In genomic region chr19:34673590-34673989, GRCh38 we compare ENCODE assay signal across 1 cellular context.
TF ChIP-seq lines count a peak whose summit lies in the region.

No MANE protein-coding gene starts in this region.

TF ChIP-seq in HepG2, 621 proteins besides CTCF, POLR2A, EP300 and RAD21 (continued from another document and continues in another):
- TF ChIP-seq ZNF646 (CRISPR knock-in tag; IDR thresholded peaks at IDR 0.05) (no peak), ZNF839 (CRISPR knock-in tag; IDR thresholded peaks at IDR 0.05; ENCODE audit: borderline replicate concordance) (no peak), TARDBP (CRISPR knock-in tag; IDR thresholded peaks at IDR 0.05) (peak; percentile 21; the same call in 1 of the 2 replicates), ZFP36L2 (CRISPR knock-in tag; IDR thresholded peaks at IDR 0.05) (no peak), ZNF747 (CRISPR knock-in tag; IDR thresholded peaks at IDR 0.05; ENCODE audit: borderline replicate concordance) (no peak), HNF1B (CRISPR knock-in tag; IDR thresholded peaks at IDR 0.05) (no peak), ZNF33A (CRISPR knock-in tag; IDR thresholded peaks at IDR 0.05; ENCODE audit: borderline replicate concordance) (no peak), MIXL1 (CRISPR knock-in tag; IDR thresholded peaks at IDR 0.05) (no peak), ZNF780A (CRISPR knock-in tag; IDR thresholded peaks at IDR 0.05) (no peak), NR0B2 (CRISPR knock-in tag; IDR thresholded peaks at IDR 0.05) (no peak), CBX1 (IDR thresholded peaks at IDR 0.05; ENCODE audit: low read depth) (no peak), KLF15 (CRISPR knock-in tag; IDR thresholded peaks at IDR 0.05; ENCODE audit: borderline replicate concordance) (no peak), ZFP41 (CRISPR knock-in tag; IDR thresholded peaks at IDR 0.05; ENCODE audit: borderline replicate concordance) (no peak), ZNF18 (CRISPR knock-in tag; IDR thresholded peaks at IDR 0.05; ENCODE audit: insufficient replicate concordance) (no peak), FOSL1 (CRISPR knock-in tag; IDR thresholded peaks at IDR 0.05; ENCODE audit: borderline replicate concordance) (no peak), HMG20A (CRISPR knock-in tag; IDR thresholded peaks at IDR 0.05; ENCODE audit: borderline replicate concordance) (peak; percentile 86; the same call in 1 of the 2 replicates), HDAC2 (CRISPR knock-in tag; IDR thresholded peaks at IDR 0.05) (peak; percentile 75; the same call in 1 of the 2 replicates), ZNF235 (CRISPR knock-in tag; IDR thresholded peaks at IDR 0.05; ENCODE audit: borderline replicate concordance) (no peak), ZNF704 (CRISPR knock-in tag; IDR thresholded peaks at IDR 0.05; ENCODE audit: borderline replicate concordance) (no peak), PRMT3 (CRISPR knock-in tag; IDR thresholded peaks at IDR 0.05; ENCODE audit: borderline replicate concordance, low read depth) (no peak), FOXO1 (CRISPR knock-in tag; IDR thresholded peaks at IDR 0.05) (peak; percentile 92), MTA3 (CRISPR knock-in tag; IDR thresholded peaks at IDR 0.05) (no peak), ZNF337 (CRISPR knock-in tag; IDR thresholded peaks at IDR 0.05; ENCODE audit: borderline replicate concordance, low read depth) (no peak), AKNA (CRISPR knock-in tag; IDR thresholded peaks at IDR 0.05; ENCODE audit: borderline replicate concordance) (no peak), RFX3 (CRISPR knock-in tag; IDR thresholded peaks at IDR 0.05) (no peak), ATF7 (IDR thresholded peaks at IDR 0.05) (no peak), ATF7 (CRISPR knock-in tag; IDR thresholded peaks at IDR 0.05) (no peak), ZNF30 (CRISPR knock-in tag; IDR thresholded peaks at IDR 0.05) (no peak), GTF3A (CRISPR knock-in tag; conservative IDR thresholded peaks at IDR 0.05) (no peak), ZNF572 (CRISPR knock-in tag; IDR thresholded peaks at IDR 0.05) (no peak), FOXJ3 (CRISPR knock-in tag; IDR thresholded peaks at IDR 0.05; ENCODE audit: borderline replicate concordance) (peak; percentile 91; the same call in 1 of the 2 replicates), MED8 (CRISPR knock-in tag; IDR thresholded peaks at IDR 0.05; ENCODE audit: insufficient replicate concordance) (no peak), PITX1 (CRISPR knock-in tag; IDR thresholded peaks at IDR 0.05) (no peak), HNF4G (IDR thresholded peaks at IDR 0.05; ENCODE audit: borderline replicate concordance, low read depth, low read length) (peak; percentile 83), HNF4G (CRISPR knock-in tag; IDR thresholded peaks at IDR 0.05; ENCODE audit: borderline replicate concordance, low read depth) (no peak; the same call in 1 of the 2 replicates), MLLT10 (CRISPR knock-in tag; IDR thresholded peaks at IDR 0.05) (no peak), KDM3A (CRISPR knock-in tag; IDR thresholded peaks at IDR 0.05; ENCODE audit: low read depth) (no peak), SSRP1 (CRISPR knock-in tag; IDR thresholded peaks at IDR 0.05) (no peak), TBP (CRISPR knock-in tag; IDR thresholded peaks at IDR 0.05) (no peak), LBX2 (CRISPR knock-in tag; IDR thresholded peaks at IDR 0.05; ENCODE audit: borderline replicate concordance) (no peak), PBX3 (CRISPR knock-in tag; IDR thresholded peaks at IDR 0.05; ENCODE audit: borderline replicate concordance) (no peak), YY1 (IDR thresholded peaks at IDR 0.05; ENCODE audit: insufficient read depth, insufficient replicate concordance, low read depth, low read length) (peak; percentile 85), TFDP1 (CRISPR knock-in tag; IDR thresholded peaks at IDR 0.05; ENCODE audit: borderline replicate concordance) (no peak), ZBTB7B (CRISPR knock-in tag; IDR thresholded peaks at IDR 0.05) (no peak), ZBTB7A (CRISPR knock-in tag; IDR thresholded peaks at IDR 0.05) (no peak), IRF2 (CRISPR knock-in tag; IDR thresholded peaks at IDR 0.05) (peak; percentile 60; the same call in 1 of the 2 replicates), ZSCAN22 (CRISPR knock-in tag; IDR thresholded peaks at IDR 0.05) (no peak), IKZF4 (CRISPR knock-in tag; IDR thresholded peaks at IDR 0.05; ENCODE audit: borderline replicate concordance, low read depth, not compliant biosample characterization) (no peak), NFE2L2 (IDR thresholded peaks at IDR 0.05; ENCODE audit: low read length) (no peak), RBM22 (optimal IDR thresholded peaks at IDR 0.05; ENCODE audit: low read length) (no peak), SAFB2 (CRISPR knock-in tag; IDR thresholded peaks at IDR 0.05; ENCODE audit: borderline replicate concordance, low read depth) (no peak)
